In the genomic region with DNA sequence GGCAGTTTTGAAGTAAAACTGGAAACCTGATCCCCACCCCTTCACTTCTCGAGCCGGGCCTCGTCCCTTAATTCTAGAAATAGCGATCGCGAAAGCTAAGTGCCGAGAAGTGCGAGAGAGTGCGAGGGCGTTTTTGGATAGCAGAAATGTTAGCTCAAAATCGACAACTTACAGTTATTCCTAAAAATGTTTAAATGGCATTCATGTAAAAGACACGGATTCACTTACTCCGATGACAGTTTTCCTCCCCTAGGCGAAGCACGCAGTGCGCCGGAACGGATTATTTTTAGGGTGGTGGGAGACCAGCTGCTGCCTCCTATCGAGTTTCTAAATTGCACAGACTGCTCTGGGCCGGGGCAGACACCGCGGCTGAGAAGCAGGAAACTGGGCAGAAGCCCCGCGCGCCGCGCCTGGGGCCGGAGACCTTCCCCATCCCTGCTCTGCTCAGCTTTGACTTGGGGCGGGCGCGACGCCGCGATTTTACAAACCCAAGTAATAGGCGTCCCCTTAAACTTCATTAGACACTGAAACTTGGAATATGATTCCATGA, we compare ENCODE assay signal across 9 cellular contexts. TPM values are rescaled to one million over a fixed set of nuclear protein-coding genes. Genes with fewer than 3 reads are reported as not detected.
DNase-seq lines count a peak whose midpoint lies in the region; ATAC-seq and TF ChIP-seq lines count a peak whose summit lies in the region.
"Had no signal": no experiment of that assay in that cellular context is flagged by ENCODE, and none has a peak within 500 bp of the region (broad histone marks: within the 10 kb centered on the region; RNA-seq: fewer than 3 reads in every experiment).

A gene (minus strand): TSS at position 455 of the 550 bp plus-strand sequence. CDS start 4,752 bp downstream, outside the sequence.

- intact Hi-C loops in lower lobe of right lung (cut with DNase I), result no loop called here
- intact Hi-C loops in tibial artery (cut with DNase I; ENCODE audit: low total_unique reads), result loop anchor here (5.0 kb wide), 1 partner anchor 169 kb away; a partner anchor contains a TSS

- TF ChIP-seq CTCF in lower lobe of right lung (IDR thresholded peaks at IDR 0.05), result no peak
- TF ChIP-seq CTCF in tibial artery (IDR thresholded peaks at IDR 0.05), result no peak

- H3K4me3 ChIP-seq in effector memory CD4-positive, alpha-beta T cell (ENCODE audit: insufficient read depth, low read depth, low read length, poor library complexity, severe bottlenecking), result peak within 1 kb of the TSS; percentile 3
- peak within 1 kb of the TSS; percentile 54 for H3K4me3 ChIP-seq in lower lobe of right lung
- peak within 1 kb of the TSS; percentile 57 to 70 for H3K4me3 ChIP-seq in tibial artery

- no peaks in the 10 kb centered on the region for H3K4me1 ChIP-seq in effector memory CD4-positive, alpha-beta T cell (ENCODE audit: control insufficient read depth, insufficient read depth, low read length, poor library complexity, severe bottlenecking)
- H3K4me1 ChIP-seq in lower lobe of right lung, result peaks cover 6% of the 10 kb centered on the region
- H3K4me1 ChIP-seq in tibial artery, result peaks cover 0 to 10% (median 3%) of the 10 kb centered on the region in 4 donors

- ATAC-seq in lower lobe of right lung (peak; percentile 77 to 78), HG02884 (IDR thresholded peaks at IDR 0.05; ENCODE audit: unreplicated experiment) (no peak), HG02970 (IDR thresholded peaks at IDR 0.05; ENCODE audit: low FRiP score, unreplicated experiment) (no peak), GM21447 (IDR thresholded peaks at IDR 0.05; ENCODE audit: unreplicated experiment) (no peak)

- peaks cover 11% of the 10 kb centered on the region for H3K27me3 ChIP-seq in effector memory CD4-positive, alpha-beta T cell (replicated peaks; ENCODE audit: control insufficient read depth, insufficient read depth, low read length, poor library complexity, severe bottlenecking)
- H3K27me3 ChIP-seq in lower lobe of right lung (ENCODE audit: low read depth) (peaks cover 16% of the 10 kb centered on the region), tibial artery (no peaks in the 10 kb centered on the region)

- no peaks in the 10 kb centered on the region for H3K36me3 ChIP-seq in effector memory CD4-positive, alpha-beta T cell (ENCODE audit: control insufficient read depth, insufficient read depth, low read length)
- no peaks in the 10 kb centered on the region for H3K36me3 ChIP-seq in lower lobe of right lung
- H3K36me3 ChIP-seq in tibial artery, result no peaks in the 10 kb centered on the region

- DNase-seq in DMS114 treated with DMSO at 0.1 percent for 48 hours (lab: John Stamatoyannopoulos, UW; ENCODE audit: unreplicated experiment) (peak; percentile 32), NCI-H2171 treated with DMSO at 0.1 percent for 48 hours (lab: John Stamatoyannopoulos, UW) (peak; percentile 72), lower lobe of right lung (peak; percentile 51), tibial artery (peak; percentile 60 to 74)
- no peak for DNase-seq in effector memory CD4-positive, alpha-beta T cell

- H3K27ac ChIP-seq in effector memory CD4-positive, alpha-beta T cell (ENCODE audit: insufficient read depth, low read length, poor library complexity, severe bottlenecking), result no peak within 1 kb of the TSS
- peak within 1 kb of the TSS; percentile 78 for H3K27ac ChIP-seq in lower lobe of right lung
- peak within 1 kb of the TSS; percentile 84 to 85 for H3K27ac ChIP-seq in tibial artery

- H3K9me3 ChIP-seq in effector memory CD4-positive, alpha-beta T cell (ENCODE audit: control insufficient read depth, low read length), result no peaks in the 10 kb centered on the region
- H3K9me3 ChIP-seq in lower lobe of right lung (peaks cover 2% of the 10 kb centered on the region), tibial artery (peaks cover 0 to 1% (median 0%) of the 10 kb centered on the region in 3 donors)

RNA-seq across cellular contexts. Expression of the gene that starts here (rescaled TPM):
- 27.5 TPM for total RNA-seq in lower lobe of right lung
- total RNA-seq: dermis microvascular lymphatic vessel endothelial cell had no signal

Comparison
In these comparisons a context has a peak if more than half of its experiments do, and no peak if none do; other contexts are left out.
1. DNase-seq: peak in DMS114 treated with DMSO at 0.1 percent for 48 hours (single experiment), NCI-H2171 treated with DMSO at 0.1 percent for 48 hours (single experiment), lower lobe of right lung (single experiment) and tibial artery (2 of 2); none in effector memory CD4-positive, alpha-beta T cell (0 of 3).
2. H3K4me3 ChIP-seq: peak in every context shown above with its lines; median percentile 64 in tibial artery; 54 in lower lobe of right lung; 3 in effector memory CD4-positive, alpha-beta T cell.
3. ATAC-seq: peak in lower lobe of right lung (2 of 2); none in HG02884 (single experiment), HG02970 (single experiment) and GM21447 (single experiment).